8 cellular contexts compared by ENCODE assay signal in the genomic region with DNA sequence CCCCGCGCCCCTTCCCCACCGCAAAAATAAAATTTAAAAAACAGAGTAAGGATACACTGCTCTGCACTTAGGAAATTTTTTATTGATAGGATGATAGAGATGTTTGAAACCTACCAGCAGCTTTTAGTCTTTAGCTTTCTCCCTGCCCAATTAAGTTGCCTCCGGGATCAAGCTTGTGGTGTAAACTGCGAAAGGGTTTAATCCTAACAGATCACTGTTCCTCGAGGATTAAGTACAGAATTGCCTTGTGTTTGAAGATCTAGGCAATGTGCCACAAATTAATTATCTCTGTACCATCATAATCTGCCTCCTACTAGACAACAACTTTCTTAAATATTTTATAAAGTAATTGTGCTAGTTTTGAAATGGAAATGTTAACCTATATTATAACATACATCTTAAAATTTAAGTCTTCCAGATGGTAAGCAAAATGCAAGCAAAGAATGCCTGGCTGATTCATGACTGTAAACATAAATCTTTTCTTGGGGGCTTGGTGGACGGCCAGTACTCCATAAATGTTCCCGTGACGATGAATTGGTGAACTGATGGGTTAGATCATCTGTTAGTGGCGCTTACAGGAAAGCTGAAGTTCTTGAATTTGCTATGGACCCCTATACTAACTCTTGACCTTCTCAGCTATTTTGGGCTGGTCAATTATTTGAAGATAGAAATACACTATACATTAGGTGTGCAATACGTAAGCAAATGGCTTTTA. TPM values are rescaled to one million over a fixed set of nuclear protein-coding genes. Genes with fewer than 3 reads are reported as not detected.
DNase-seq lines count a peak whose midpoint lies in the region; TF ChIP-seq lines count a peak whose summit lies in the region.

No MANE protein-coding gene starts in this region.

- no peaks in the 10 kb centered on the region for H3F3A ChIP-seq in SK-N-SH (replicated peaks; ENCODE audit: insufficient read depth)
- no peaks in the 10 kb centered on the region for H3F3A ChIP-seq in smooth muscle cell (ENCODE audit: low read depth)

- 63% methylated on average over 11 of the region's 11 CpGs for WGBS in SK-N-SH (ENCODE audit: low lambda C conversion rate)
- WGBS in smooth muscle cell (ENCODE audit: low lambda C conversion rate) = 55% methylated on average over 11 of the region's 11 CpGs

- H3K9me2 ChIP-seq in SK-N-SH = no peaks in the 10 kb centered on the region

- peaks cover 0 to 6% of the 10 kb centered on the region in 2 experiments; a peak in 3 of 4 replicates for H3K4me1 ChIP-seq in SK-N-SH (ENCODE audit: control insufficient read depth in 1 of 2, insufficient read depth in 2 of 2, low read depth in 1 of 2, low read length in 1 of 2)
- H3K4me1 ChIP-seq in smooth muscle cell (ENCODE audit: low read depth) = peaks cover 7% of the 10 kb centered on the region

- H3K9ac ChIP-seq in SK-N-SH (no peak overlapping the region), smooth muscle cell (ENCODE audit: low read depth) (no peak overlapping the region)

- H3K4me1 Mint-ChIP-seq in activated CD4-positive, alpha-beta T cell treated with anti-CD3 and anti-CD28 coated beads, Interleukin-2, amount 10 ng/mL, durations not matched to agents 7 days and 5 days = peaks cover 32% of the 10 kb centered on the region

- H3K9me3 ChIP-seq in SK-N-SH = no peaks in the 10 kb centered on the region
- no peaks in the 10 kb centered on the region for H3K9me3 ChIP-seq in smooth muscle cell (replicated peaks; ENCODE audit: low read depth)

- DNase-seq in activated CD4-positive, alpha-beta T cell treated with anti-CD3 and anti-CD28 coated beads, Interleukin-2, amount 10 ng/mL, durations not matched to agents 7 days and 5 days = no peak
- no peak for DNase-seq in activated CD4-positive, alpha-beta T cell treated with anti-CD3 and anti-CD28 coated beads, Interleukin-2, amount 50 U/mL, for 1 hour
- DNase-seq in SK-N-SH = no peak
- no peak for DNase-seq in fibroblast of the aortic adventitia (ENCODE audit: low read depth)
- no peak for DNase-seq in smooth muscle cell (lab: John Stamatoyannopoulos, UW; ENCODE audit: unreplicated experiment)
- no peak for DNase-seq in stimulated activated CD4-positive, alpha-beta T cell treated with anti-CD3 and anti-CD28 coated beads, Interleukin-4, amount 100 ng/mL, for 1 hour
- DNase-seq in NCI-H1092 (lab: John Stamatoyannopoulos, UW) = no peak
- DNase-seq in LoVo (ENCODE audit: low spot score) = no peak

- H3K4me3 Mint-ChIP-seq in activated CD4-positive, alpha-beta T cell treated with anti-CD3 and anti-CD28 coated beads, Interleukin-2, amount 10 ng/mL, durations not matched to agents 7 days and 5 days = peak overlapping the region; percentile 72

- CTCF ChIA-PET in activated CD4-positive, alpha-beta T cell treated with anti-CD3 and anti-CD28 coated beads, Interleukin-2, amount 10 ng/mL, durations not matched to agents 7 days and 5 days (lab: Charles Lee) = interaction anchor here (0.9 to 2.1 kb wide), 2 partner anchors 12 to 253 kb away, joined by 3 to 4 read pairs; no protein-coding TSS in a partner anchor
- CTCF ChIA-PET in SK-N-SH (lab: Yijun Ruan, JAX) = interaction anchor here (2.2 to 2.5 kb wide), 2 partner anchors 7 to 170 kb away, joined by 8 read pairs; no protein-coding TSS in a partner anchor

- POLR2A ChIA-PET in activated CD4-positive, alpha-beta T cell treated with anti-CD3 and anti-CD28 coated beads, Interleukin-2, amount 10 ng/mL, durations not matched to agents 7 days and 5 days (lab: Charles Lee) = no interaction called here
- POLR2A ChIA-PET in SK-N-SH (lab: Yijun Ruan, JAX) = no interaction called here

- H3K36me3 Mint-ChIP-seq in activated CD4-positive, alpha-beta T cell treated with anti-CD3 and anti-CD28 coated beads, Interleukin-2, amount 10 ng/mL, durations not matched to agents 7 days and 5 days (ENCODE audit: low read depth) = peaks cover 4% of the 10 kb centered on the region

- TF ChIP-seq CTCF in SK-N-SH (IDR thresholded peaks at IDR 0.05) (no peak), fibroblast of the aortic adventitia (IDR thresholded peaks at IDR 0.05; ENCODE audit: insufficient read depth, low read length) (no peak), smooth muscle cell (IDR thresholded peaks at IDR 0.05; ENCODE audit: borderline replicate concordance, insufficient read depth, poor library complexity, severe bottlenecking) (no peak)

- H3K4me3 ChIP-seq in SK-N-SH (ENCODE audit: low read depth in 2 of 2, low read length in 1 of 2) (peak overlapping the region; percentile 59 to 72; a peak in 3 of 4 replicates), fibroblast of the aortic adventitia (ENCODE audit: low read depth, low read length) (peak overlapping the region; percentile 70), smooth muscle cell (peak overlapping the region; percentile 42)

- H3K27me3 ChIP-seq in SK-N-SH (ENCODE audit: insufficient read depth) (no peaks in the 10 kb centered on the region), smooth muscle cell (ENCODE audit: low read depth) (peaks cover 25% of the 10 kb centered on the region)

- peaks cover 55% of the 10 kb centered on the region for H3K27me3 Mint-ChIP-seq in activated CD4-positive, alpha-beta T cell treated with anti-CD3 and anti-CD28 coated beads, Interleukin-2, amount 10 ng/mL, durations not matched to agents 7 days and 5 days

- TF ChIP-seq EP300 in SK-N-SH (IDR thresholded peaks at IDR 0.05; ENCODE audit: borderline replicate concordance in 1 of 2, low read depth in 1 of 2, low read length in 1 of 2) = no peak

- H3K4me2 ChIP-seq in SK-N-SH = peak overlapping the region; percentile 92
- H3K4me2 ChIP-seq in smooth muscle cell = peak overlapping the region; percentile 81

- peak overlapping the region; percentile 28 for H3K27ac Mint-ChIP-seq in activated CD4-positive, alpha-beta T cell treated with anti-CD3 and anti-CD28 coated beads, Interleukin-2, amount 10 ng/mL, durations not matched to agents 7 days and 5 days

- H2AFZ ChIP-seq in SK-N-SH (ENCODE audit: low read depth) = peak overlapping the region; percentile 89
- H2AFZ ChIP-seq in smooth muscle cell (ENCODE audit: low read depth) = peak overlapping the region; percentile 23

- no peaks in the 10 kb centered on the region for H4K20me1 ChIP-seq in SK-N-SH (ENCODE audit: insufficient read depth)
- no peaks in the 10 kb centered on the region for H4K20me1 ChIP-seq in smooth muscle cell (ENCODE audit: low read depth)

- H3K27ac ChIP-seq in SK-N-SH (ENCODE audit: low read depth in 2 of 2, low read length in 1 of 2) = no peak overlapping the region
- H3K27ac ChIP-seq in smooth muscle cell (ENCODE audit: low read depth) = no peak overlapping the region

- H3K79me2 ChIP-seq in SK-N-SH (ENCODE audit: insufficient read depth) (no peaks in the 10 kb centered on the region), smooth muscle cell (ENCODE audit: low read depth) (no peaks in the 10 kb centered on the region)

- no peak for TF ChIP-seq RAD21 in SK-N-SH (IDR thresholded peaks at IDR 0.05; ENCODE audit: low read length)

- H3K9me3 Mint-ChIP-seq in activated CD4-positive, alpha-beta T cell treated with anti-CD3 and anti-CD28 coated beads, Interleukin-2, amount 10 ng/mL, durations not matched to agents 7 days and 5 days = no peaks in the 10 kb centered on the region

- H3K36me3 ChIP-seq in SK-N-SH (replicated peaks in 1 of 2; ENCODE audit: control insufficient read depth in 1 of 2, insufficient read depth in 2 of 2, low read length in 1 of 2) = no peaks in the 10 kb centered on the region
- H3K36me3 ChIP-seq in smooth muscle cell (ENCODE audit: low read depth) = no peaks in the 10 kb centered on the region

TF ChIP-seq in SK-N-SH, 30 proteins besides CTCF, POLR2A, EP300 and RAD21:
- TF ChIP-seq SIN3A (IDR thresholded peaks at IDR 0.05; ENCODE audit: borderline replicate concordance, low read depth, low read length) (no peak), GATA2 (CRISPR knock-in tag; IDR thresholded peaks at IDR 0.05) (no peak), POLR2AphosphoS5 (IDR thresholded peaks at IDR 0.05; ENCODE audit: low read depth, low read length) (no peak), GABPA (IDR thresholded peaks at IDR 0.05; ENCODE audit: low read depth) (no peak), YY1 (IDR thresholded peaks at IDR 0.05; ENCODE audit: low read depth) (no peak), PBX3 (IDR thresholded peaks at IDR 0.05) (no peak)
- TF ChIP-seq, protein P1, sequence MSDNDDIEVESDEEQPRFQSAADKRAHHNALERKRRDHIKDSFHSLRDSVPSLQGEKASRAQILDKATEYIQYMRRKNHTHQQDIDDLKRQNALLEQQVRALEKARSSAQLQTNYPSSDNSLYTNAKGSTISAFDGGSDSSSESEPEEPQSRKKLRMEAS (IDR thresholded peaks at IDR 0.05; ENCODE audit: low read depth) = no peak

RNA-seq across cellular contexts. Expression of gene ARHGAP18, which starts 58.0 kb away (rescaled TPM):
- 1 to 10 TPM; 7.5 to 8.1 TPM for total RNA-seq in activated CD4-positive, alpha-beta T cell treated with anti-CD3 and anti-CD28 coated beads, Interleukin-2, amount 10 ng/mL, durations not matched to agents 7 days and 5 days
- polyA plus RNA-seq in SK-N-SH (2012; rRNA removed) (25.0 and 32.8 TPM in 2 replicates), smooth muscle cell (3.2 and 3.5 TPM in 2 replicates)
- polyA plus RNA-seq in SK-N-SH (2012; cell fraction: cytosol; rRNA removed) = 38.9 and 45.2 TPM in 2 replicates
- 10.2 and 20.0 TPM in 2 replicates for polyA plus RNA-seq in SK-N-SH (2012; cell fraction: nucleus; rRNA removed)
- total RNA-seq in fibroblast of the aortic adventitia (ENCODE audit: low replicate concordance) (26.2 and 65.8 TPM in 2 replicates), smooth muscle cell (9.6 and 10.7 TPM in 2 replicates)
